10 cellular contexts compared by ENCODE assay signal in genomic region chr9:89885156-89885555, GRCh38.
"Had no signal": no experiment of that assay in that cellular context is flagged by ENCODE, and none has a peak within 500 bp of the region (broad histone marks: within the 10 kb centered on the region; RNA-seq: fewer than 3 reads in every experiment).

No MANE protein-coding gene starts in this region.

- H3K27ac ChIP-seq: dorsolateral prefrontal cortex, parathyroid adenoma, RWPE1, thyroid gland had no signal

- H3K4me1 Mint-ChIP-seq: activated naive CD8-positive, alpha-beta T cell treated with anti-CD3 and anti-CD28 coated beads, Interleukin-2, amount 10 ng/mL, durations not matched to agents 7 days and 5 days had no signal

- H3K79me2 ChIP-seq: parathyroid adenoma had no signal

- H3K27me3 Mint-ChIP-seq: stimulated activated naive CD8-positive, alpha-beta T cell treated with anti-CD3 and anti-CD28 coated beads, Interleukin-15, Interleukin-2, amounts not matched to agents 100 ng/mL and 50 ng/mL, for 24 hours had no signal

- H3K36me3 Mint-ChIP-seq: activated naive CD8-positive, alpha-beta T cell treated with anti-CD3 and anti-CD28 coated beads, Interleukin-2, amount 10 ng/mL, durations not matched to agents 7 days and 5 days had no signal

- H3K4me1 ChIP-seq: parathyroid adenoma had no signal

- H3K4me3 Mint-ChIP-seq: activated naive CD8-positive, alpha-beta T cell treated with anti-CD3 and anti-CD28 coated beads, Interleukin-2, amount 10 ng/mL, durations not matched to agents 7 days and 5 days; stimulated activated naive CD8-positive, alpha-beta T cell treated with anti-CD3 and anti-CD28 coated beads, Interleukin-15, Interleukin-2, amounts not matched to agents 100 ng/mL and 50 ng/mL, for 24 hours had no signal

- H3K4me3 ChIP-seq: dorsolateral prefrontal cortex, thyroid gland had no signal

- H2AFZ ChIP-seq: parathyroid adenoma had no signal

- H3K9me3 ChIP-seq: thyroid gland had no signal

- H3K27ac Mint-ChIP-seq: activated naive CD8-positive, alpha-beta T cell treated with anti-CD3 and anti-CD28 coated beads, Interleukin-2, amount 10 ng/mL, durations not matched to agents 7 days and 5 days; stimulated activated naive CD8-positive, alpha-beta T cell treated with anti-CD3 and anti-CD28 coated beads, Interleukin-15, Interleukin-2, amounts not matched to agents 100 ng/mL and 50 ng/mL, for 24 hours had no signal

- H3K27me3 ChIP-seq: dorsolateral prefrontal cortex, thyroid gland had no signal

- H3K9ac ChIP-seq: parathyroid adenoma had no signal

- H3K9me3 Mint-ChIP-seq: activated naive CD8-positive, alpha-beta T cell treated with anti-CD3 and anti-CD28 coated beads, Interleukin-2, amount 10 ng/mL, durations not matched to agents 7 days and 5 days; stimulated activated naive CD8-positive, alpha-beta T cell treated with anti-CD3 and anti-CD28 coated beads, Interleukin-15, Interleukin-2, amounts not matched to agents 100 ng/mL and 50 ng/mL, for 24 hours had no signal

- DNase-seq: activated gamma-delta T cell treated with Interleukin-2 at 50 U/mL for 16 hours; activated naive CD8-positive, alpha-beta T cell treated with anti-CD3 and anti-CD28 coated beads, Interleukin-2, amount 10 ng/mL, durations not matched to agents 7 days and 5 days; anterior cingulate cortex; stimulated activated CD4-positive, alpha-beta T cell treated with anti-CD3 and anti-CD28 coated beads, Interleukin-2, amount 100 ng/mL, for 48 hours; T-helper 9 cell; thyroid gland had no signal

- H3K36me3 ChIP-seq: thyroid gland had no signal
